In genomic region chr12:20798561-20798960, GRCh38 we compare ENCODE assay signal across 9 cellular contexts. TPM values are rescaled to one million over a fixed set of nuclear protein-coding genes. Genes with fewer than 3 reads are reported as not detected.
A peak's percentile ranks its signal among the peaks of the same experiment; 100 is the strongest.
DNase-seq lines count a peak whose midpoint lies in the region; ATAC-seq and TF ChIP-seq lines count a peak whose summit lies in the region.
"Had no signal": no experiment of that assay in that cellular context is flagged by ENCODE, and none has a peak within 500 bp of the region (broad histone marks: within the 10 kb centered on the region; RNA-seq: fewer than 3 reads in every experiment).

No MANE protein-coding gene starts in this region.

- TF ChIP-seq POLR2A in uterus (IDR thresholded peaks at IDR 0.05) (no peak), vagina (IDR thresholded peaks at IDR 0.05) (no peak)

- H3K4me2 ChIP-seq in hepatocyte: no peak overlapping the region

- H4K20me1 ChIP-seq in hepatocyte (ENCODE audit: insufficient read depth, poor library complexity, severe bottlenecking): no peaks in the 10 kb centered on the region

- H3K4me3 ChIP-seq in WERI-Rb-1 (ENCODE audit: low read depth, low read length) (no peak overlapping the region), hepatocyte (no peak overlapping the region), uterus (no peak overlapping the region), foreskin fibroblast (ENCODE audit: low read depth in 1 of 2, low read length in 2 of 2) (no peak overlapping the region), vagina (no peak overlapping the region)

- H3K4me1 ChIP-seq in hepatocyte (ENCODE audit: insufficient read depth): no peaks in the 10 kb centered on the region
- no peaks in the 10 kb centered on the region for H3K4me1 ChIP-seq in uterus
- no peaks in the 10 kb centered on the region for H3K4me1 ChIP-seq in vagina

- H3K9me3 ChIP-seq in WERI-Rb-1 (ENCODE audit: severe bottlenecking): no peaks in the 10 kb centered on the region
- no peaks in the 10 kb centered on the region for H3K9me3 ChIP-seq in hepatocyte (ENCODE audit: low read depth)
- no peaks in the 10 kb centered on the region for H3K9me3 ChIP-seq in uterus
- H3K9me3 ChIP-seq in vagina: no peaks in the 10 kb centered on the region

- H3K27me3 ChIP-seq in WERI-Rb-1 (ENCODE audit: insufficient read depth, low read depth, severe bottlenecking) (no peaks in the 10 kb centered on the region), hepatocyte (no peaks in the 10 kb centered on the region), uterus (no peaks in the 10 kb centered on the region), vagina (no peaks in the 10 kb centered on the region)

- H2AFZ ChIP-seq in hepatocyte: no peak overlapping the region

- DNase-seq in Right ventricle myocardium inferior (ENCODE audit: missing footprints): no peak
- no peak for DNase-seq in cardiac septum (ENCODE audit: low spot score)
- DNase-seq in WERI-Rb-1: no peak
- peak; percentile 39 for DNase-seq in hepatocyte (ENCODE audit: low spot score)
- DNase-seq in uterus: no peak
- DNase-seq in foreskin fibroblast: no peak
- DNase-seq in vagina (ENCODE audit: extremely low spot score in 2 of 2): no peak
- no peak for DNase-seq in DMS79 (lab: John Stamatoyannopoulos, UW)

- no peaks in the 10 kb centered on the region for H3K9me2 ChIP-seq in hepatocyte (replicated peaks; ENCODE audit: insufficient read depth)

- H3K36me3 ChIP-seq in WERI-Rb-1: no peaks in the 10 kb centered on the region
- H3K36me3 ChIP-seq in hepatocyte (replicated peaks; ENCODE audit: insufficient read depth, low read depth): no peaks in the 10 kb centered on the region
- no peaks in the 10 kb centered on the region for H3K36me3 ChIP-seq in uterus
- H3K36me3 ChIP-seq in vagina: no peaks in the 10 kb centered on the region

- no peak overlapping the region for H3K27ac ChIP-seq in WERI-Rb-1
- no peak overlapping the region for H3K27ac ChIP-seq in hepatocyte
- no peak overlapping the region for H3K27ac ChIP-seq in uterus
- no peak overlapping the region for H3K27ac ChIP-seq in vagina

- H3K79me2 ChIP-seq in hepatocyte: no peaks in the 10 kb centered on the region

- WGBS in hepatocyte (ENCODE audit: low lambda C conversion rate, missing lambda C conversion rate): 36% methylated on average over 1 of the region's 1 CpG

- ATAC-seq in Right ventricle myocardium inferior: peak; percentile 76

- TF ChIP-seq CTCF in WERI-Rb-1 (IDR thresholded peaks at IDR 0.05; ENCODE audit: low read depth, low read length) (peak; percentile 35), hepatocyte (IDR thresholded peaks at IDR 0.05; ENCODE audit: poor library complexity) (peak; percentile 68), uterus (IDR thresholded peaks at IDR 0.05) (peak; percentile 10 to 36 (median 24)), foreskin fibroblast (IDR thresholded peaks at IDR 0.05; ENCODE audit: low read depth, low read length) (no peak), vagina (IDR thresholded peaks at IDR 0.05) (no peak)

- intact Hi-C loops in Right ventricle myocardium inferior (cut with DNase I) (loop anchor here (5.0 kb wide), 1 partner anchor 151 kb away; no protein-coding TSS in a partner anchor), cardiac septum (cut with DNase I) (loop anchor here (5.0 to 10.0 kb wide), 2 partner anchors 154 to 1061 kb away; no protein-coding TSS in a partner anchor), uterus (cut with DNase I; ENCODE audit: low total_unique reads) (no loop called here), vagina (cut with DNase I) (no loop called here)

RNA-seq across cellular contexts. Expression of gene SLCO1B3, which starts 11.9 kb away (rescaled TPM):
- not detected for total RNA-seq in Right ventricle myocardium inferior
- not detected for total RNA-seq in cardiac septum
- 1.5 and 1.9 TPM in 2 replicates for total RNA-seq in hepatocyte
- 0.17 and 0.41 TPM in 2 replicates for polyA plus RNA-seq in hepatocyte
- under 1 TPM in 1 of 4 donors, not detected in 3; 0.21 TPM for total RNA-seq in uterus
- total RNA-seq in vagina: not detected
- total RNA-seq: CD4-positive, CD25-positive, alpha-beta regulatory T cell had no signal
- polyA plus RNA-seq: CD4-positive, CD25-positive, alpha-beta regulatory T cell had no signal

Comparison
In these comparisons a context has a peak if more than half of its experiments do, and no peak if none do; other contexts are left out.
1. CTCF ChIP-seq: peak in WERI-Rb-1 (single experiment), hepatocyte (single experiment) and uterus (4 of 4); none in foreskin fibroblast (single experiment) and vagina (0 of 3).
2. intact Hi-C loops: an anchor here in Right ventricle myocardium inferior (5.0 kb wide) and cardiac septum (5.0 to 10.0 kb wide); none called in uterus and vagina.